1 cellular context compared by ENCODE assay signal in genomic region chr2:203330434-203330833, GRCh38.
A peak's percentile ranks its signal among the peaks of the same experiment; 100 is the strongest.
TF ChIP-seq lines count a peak whose summit lies in the region.

No MANE protein-coding gene starts in this region.

TF ChIP-seq in HepG2, 621 proteins besides CTCF, POLR2A, EP300 and RAD21:
- peak; percentile 78 for TF ChIP-seq CEBPG (CRISPR knock-in tag; IDR thresholded peaks at IDR 0.05)
- TF ChIP-seq CEBPB (IDR thresholded peaks at IDR 0.05; ENCODE audit: borderline replicate concordance, low read depth, low read length) = peak; percentile 88
- TF ChIP-seq AGO1 (IDR thresholded peaks at IDR 0.05; ENCODE audit: low read depth, low read length, poor library complexity, severe bottlenecking) = no peak
- TF ChIP-seq NPAS2 (CRISPR knock-in tag; IDR thresholded peaks at IDR 0.05; ENCODE audit: borderline replicate concordance) = no peak
- no peak for TF ChIP-seq MLXIP (CRISPR knock-in tag; IDR thresholded peaks at IDR 0.05; ENCODE audit: borderline replicate concordance)
